Comparison of ENCODE assay signal across 9 cellular contexts in the genomic region with DNA sequence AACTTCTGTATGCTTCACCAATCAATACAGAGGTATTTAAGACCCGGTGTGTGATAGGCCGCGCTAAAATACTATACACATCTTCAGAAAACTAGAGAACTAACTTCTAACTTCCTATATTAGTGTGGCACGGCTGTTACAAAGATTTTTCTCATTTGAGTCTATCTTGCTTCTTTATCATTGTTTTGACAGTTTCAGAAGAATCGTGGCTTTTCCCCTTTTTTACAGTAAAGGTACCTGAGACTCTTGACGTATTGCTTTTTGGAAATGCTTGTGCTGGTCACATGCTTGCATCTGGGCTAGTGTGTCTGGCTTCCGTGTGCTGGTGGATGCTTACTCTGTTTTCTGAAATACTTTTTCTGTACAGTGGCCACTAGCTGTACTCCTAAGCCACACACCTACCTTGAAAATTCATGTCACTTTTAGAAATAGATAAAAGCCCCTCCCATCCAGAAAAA. TPM values are rescaled to one million over a fixed set of nuclear protein-coding genes. Genes with fewer than 3 reads are reported as not detected.
A peak's percentile ranks its signal among the peaks of the same experiment; 100 is the strongest.
DNase-seq lines count a peak whose midpoint lies in the region; ATAC-seq and TF ChIP-seq lines count a peak whose summit lies in the region.
"Had no signal": no experiment of that assay in that cellular context is flagged by ENCODE, and none has a peak within 500 bp of the region (broad histone marks: within the 10 kb centered on the region; RNA-seq: fewer than 3 reads in every experiment).

No MANE protein-coding gene starts in this region.

- no peaks in the 10 kb centered on the region for H3K36me3 ChIP-seq in colonic mucosa

- H3K4me1 ChIP-seq in colonic mucosa, result no peaks in the 10 kb centered on the region

- TF ChIP-seq CTCF in GM13977 (IDR thresholded peaks at IDR 0.05; ENCODE audit: extremely low read depth, insufficient read depth, missing control alignments), result no peak
- TF ChIP-seq CTCF in colonic mucosa (IDR thresholded peaks at IDR 0.05), result no peak

- no peaks in the 10 kb centered on the region for H3K27me3 ChIP-seq in colonic mucosa

- H3K9me3 ChIP-seq in colonic mucosa, result no peaks in the 10 kb centered on the region

- intact Hi-C loops in colonic mucosa (cut with DNase I), result no loop called here

- DNase-seq in GM13977 (ENCODE audit: low spot score) (peak; percentile 54), colonic mucosa (no peak), NCI-H1930 (lab: John Stamatoyannopoulos, UW) (no peak), GDM1 (lab: John Stamatoyannopoulos, UW) (no peak), NCI-H2107 (lab: John Stamatoyannopoulos, UW) (no peak), C1 segment of cervical spinal cord (lab: John Stamatoyannopoulos, UW) (no peak)
- DNase-seq: NCI-H226 had no signal

- H3K4me3 ChIP-seq in colonic mucosa, result no peak overlapping the region

- ATAC-seq in GM21526 (IDR thresholded peaks at IDR 0.05; ENCODE audit: low FRiP score, unreplicated experiment) (peak; percentile 58), HG03520 (IDR thresholded peaks at IDR 0.05; ENCODE audit: unreplicated experiment) (peak; percentile 66)

- peak overlapping the region; percentile 43 for H3K27ac ChIP-seq in colonic mucosa

- no peak overlapping the region for H3K9ac ChIP-seq in colonic mucosa (ENCODE audit: low read depth in 2 of 2, low read length in 2 of 2)

- in situ Hi-C loops in GM13977 (cut with MboI; ENCODE audit: low pct_unique_long_range_greater_than_20kb, low sequenced_read_pairs, unreplicated experiment), result no loop called here

RNA-seq across cellular contexts. Expression of a gene that starts 12.7 kb away (rescaled TPM):
- 1 to 10 TPM; 4.9 to 5.6 TPM for total RNA-seq in colonic mucosa
